ENCODE assay signal across 8 cellular contexts in genomic region chr1:236394905-236395779, GRCh38. TPM values are rescaled to one million over a fixed set of nuclear protein-coding genes. Genes with fewer than 3 reads are reported as not detected.
DNase-seq lines count a peak whose midpoint lies in the region; ATAC-seq and TF ChIP-seq lines count a peak whose summit lies in the region.

No MANE protein-coding gene starts in this region.

- peak; percentile 69 for ATAC-seq in GM21423 (IDR thresholded peaks at IDR 0.05; ENCODE audit: unreplicated experiment)

- H3K9me3 ChIP-seq in muscle layer of duodenum (ENCODE audit: control insufficient read depth in 1 of 2, low read length in 2 of 2) (no peaks in the 10 kb centered on the region), thymus (ENCODE audit: control insufficient read depth) (no peaks in the 10 kb centered on the region)

- no peaks in the 10 kb centered on the region for H3K9me3 Mint-ChIP-seq in endothelial cell (ENCODE audit: unreplicated experiment)

- WGBS in thymus = under 1% methylated on average over 82 of the region's 82 CpGs

- H3K4me3 Mint-ChIP-seq in endothelial cell (ENCODE audit: unreplicated experiment) = peak overlapping the region; percentile 92

- peak overlapping the region; percentile 38 for H3K27ac Mint-ChIP-seq in endothelial cell (ENCODE audit: unreplicated experiment)

- H3K4me3 ChIP-seq in Jurkat, Clone E6-1 (ENCODE audit: low read length) = peak overlapping the region; percentile 63
- H3K4me3 ChIP-seq in muscle layer of duodenum (ENCODE audit: low read depth in 1 of 2, low read length in 2 of 2) (peak overlapping the region; percentile 57 to 87), thymus (ENCODE audit: low read length) (peak overlapping the region; percentile 75)

- H3K4me1 Mint-ChIP-seq in endothelial cell (ENCODE audit: unreplicated experiment) = peaks cover 33% of the 10 kb centered on the region

- peaks cover 7% of the 10 kb centered on the region for H3K27me3 Mint-ChIP-seq in endothelial cell (ENCODE audit: unreplicated experiment)

- H3K4me1 ChIP-seq in muscle layer of duodenum (ENCODE audit: control insufficient read depth in 1 of 2, insufficient read depth in 2 of 2, low read length in 2 of 2) = peaks cover 0 to 16% of the 10 kb centered on the region in 2 donors
- H3K4me1 ChIP-seq in thymus (ENCODE audit: control insufficient read depth, insufficient read depth, low read length) = no peaks in the 10 kb centered on the region

- no peak overlapping the region for H3K27ac ChIP-seq in muscle layer of duodenum (ENCODE audit: low read length)
- peak overlapping the region; percentile 59 for H3K27ac ChIP-seq in thymus (ENCODE audit: low read depth)

- DNase-seq in Daoy (ENCODE audit: low read depth) (peak; percentile 67), endothelial cell (ENCODE audit: low spot score) (peak; percentile 34), SHP77 (lab: John Stamatoyannopoulos, UW) (no peak)
- DNase-seq in Jurkat, Clone E6-1 (ENCODE audit: low read depth, low spot score) = peak; percentile 23
- peak; percentile 48 to 57 for DNase-seq in activated CD4-positive, alpha-beta T cell treated with anti-CD3 and anti-CD28 coated beads, Interleukin-2, amount 50 U/mL, for 48 hours

- TF ChIP-seq CTCF in endothelial cell (IDR thresholded peaks at IDR 0.05; ENCODE audit: unreplicated experiment) = no peak

- H3K27me3 ChIP-seq in muscle layer of duodenum (ENCODE audit: low read depth, low read length) (no peaks in the 10 kb centered on the region), thymus (ENCODE audit: control insufficient read depth, insufficient read depth) (peaks cover 9% of the 10 kb centered on the region)

- no peaks in the 10 kb centered on the region for H3K36me3 ChIP-seq in muscle layer of duodenum (ENCODE audit: control insufficient read depth in 1 of 2, insufficient read depth in 2 of 2, low read length in 2 of 2)
- no peaks in the 10 kb centered on the region for H3K36me3 ChIP-seq in thymus (ENCODE audit: control insufficient read depth, insufficient read depth)

- H3K36me3 Mint-ChIP-seq in endothelial cell (ENCODE audit: low read depth, unreplicated experiment) = peaks cover 12% of the 10 kb centered on the region

RNA-seq across cellular contexts. Expression of gene EDARADD, which starts 1.1 kb away (rescaled TPM):
- 2.7 and 6.0 TPM in 2 replicates for total RNA-seq in Daoy (2014; rRNA removed; shearing (Covaris generic))
- polyA plus RNA-seq in Jurkat, Clone E6-1 (2012; ENCODE audit: insufficient read depth, insufficient read length) = 3.9 TPM
- 9.4 TPM for total RNA-seq in endothelial cell (ENCODE audit: unreplicated experiment)
- 3.3 TPM for polyA plus RNA-seq in thymus

Comparison
In these comparisons a context has a peak if more than half of its experiments do, and no peak if none do; other contexts are left out.
1. DNase-seq: peak in Daoy (single experiment), Jurkat, Clone E6-1 (single experiment), activated CD4-positive, alpha-beta T cell treated with anti-CD3 and anti-CD28 coated beads, Interleukin-2, amount 50 U/mL, for 48 hours (2 of 2) and endothelial cell (single experiment); none in SHP77 (0 of 2).
2. Peak in every context shown above with its lines, with median percentiles within 50 percentile points of each other: H3K4me3 ChIP-seq.